Comparison of ENCODE assay signal across 7 cellular contexts in genomic region chr6:28134015-28134414, GRCh38. TPM values are rescaled to one million over a fixed set of nuclear protein-coding genes. Genes with fewer than 3 reads are reported as not detected.
DNase-seq lines count a peak whose midpoint lies in the region; ATAC-seq, FAIRE-seq and TF ChIP-seq lines count a peak whose summit lies in the region.

No MANE protein-coding gene starts in this region.

- H3K9me3 Mint-ChIP-seq in Calu3 (ENCODE audit: low read depth, unreplicated experiment): no peaks in the 10 kb centered on the region
- H3K9me3 Mint-ChIP-seq in endodermal cell: no peaks in the 10 kb centered on the region

- TF ChIP-seq POLR2A in H54 (IDR thresholded peaks at IDR 0.05; ENCODE audit: low read depth, low read length): no peak

- H3K4me3 Mint-ChIP-seq in Calu3 (ENCODE audit: low read depth, unreplicated experiment) (no peak overlapping the region), endodermal cell (no peak overlapping the region)

- H3K4me1 ChIP-seq in endodermal cell (ENCODE audit: control insufficient read depth, insufficient read depth, low read length): no peaks in the 10 kb centered on the region

- H3K27ac ChIP-seq in endodermal cell (ENCODE audit: low read depth, low read length): no peak overlapping the region

- no peak overlapping the region for H3K9ac ChIP-seq in endodermal cell (ENCODE audit: extremely low read depth, low read length, poor library complexity, severe bottlenecking)

- CTCF ChIA-PET in Calu3 (lab: Charles Lee): no interaction called here

- H3K36me3 ChIP-seq in endodermal cell (ENCODE audit: control insufficient read depth, insufficient read depth, low read length): peaks cover 12% of the 10 kb centered on the region

- FAIRE-seq in H54 (lab: Jason Lieb, UNC): peak; percentile 36

- no peak overlapping the region for H3K27ac Mint-ChIP-seq in Calu3 (ENCODE audit: unreplicated experiment)
- H3K27ac Mint-ChIP-seq in endodermal cell: no peak overlapping the region

- peak; percentile 40 for DNase-seq in Calu3
- DNase-seq in H54 (ENCODE audit: insufficient read length, low spot score): no peak
- DNase-seq in OCI-M1 (lab: John Stamatoyannopoulos, UW): peak; percentile 71
- DNase-seq in endodermal cell: peak; percentile 59
- peak; percentile 49 for DNase-seq in superior temporal gyrus (ENCODE audit: extremely low spot score)
- no peak for DNase-seq in posterior vena cava (ENCODE audit: low spot score)

- no peak overlapping the region for H3K4me3 ChIP-seq in endodermal cell (ENCODE audit: low read length)

- ATAC-seq in HG02642 (IDR thresholded peaks at IDR 0.05; ENCODE audit: poor library complexity, unreplicated experiment): no peak

- no peaks in the 10 kb centered on the region for H3K27me3 ChIP-seq in endodermal cell (ENCODE audit: control insufficient read depth, insufficient read depth, low read length, poor library complexity, severe bottlenecking)

- TF ChIP-seq CTCF in Calu3 (IDR thresholded peaks at IDR 0.05; ENCODE audit: unreplicated experiment) (peak; percentile 26), endodermal cell (conservative IDR thresholded peaks at IDR 0.05) (peak; percentile 71)

- no peaks in the 10 kb centered on the region for H3K9me3 ChIP-seq in endodermal cell (ENCODE audit: control insufficient read depth, low read length)

- intact Hi-C loops in Calu3 (cut with micrococcal nuclease; ENCODE audit: unreplicated experiment): no loop called here
- intact Hi-C loops in posterior vena cava (cut with DNase I): loop anchor here (10.0 kb wide), 2 partner anchors 49 to 221 kb away; partner anchors contain the start of gene ZNF165 (in 1 of the 2)

- peaks cover 23% of the 10 kb centered on the region for H3K4me1 Mint-ChIP-seq in Calu3 (ENCODE audit: low read depth, unreplicated experiment)
- H3K4me1 Mint-ChIP-seq in endodermal cell: peaks cover 21% of the 10 kb centered on the region

- WGBS in endodermal cell (ENCODE audit: insufficient coverage in 1 of 2, insufficient read length in 1 of 2), 2 experiments: 43 to 63% methylated on average over 1 to 3 of the region's 3 CpGs

- H3K36me3 Mint-ChIP-seq in Calu3 (ENCODE audit: insufficient read depth, unreplicated experiment) (peaks cover 32% of the 10 kb centered on the region), endodermal cell (ENCODE audit: low read depth) (peaks cover 21% of the 10 kb centered on the region)

- BruUV-seq in Calu3 (replicated peaks; lab: Mats Ljungman, UMichigan): no TSS peak

- H3K27me3 Mint-ChIP-seq in Calu3 (ENCODE audit: unreplicated experiment): no peaks in the 10 kb centered on the region
- H3K27me3 Mint-ChIP-seq in endodermal cell (ENCODE audit: insufficient read depth): peaks cover 4% of the 10 kb centered on the region

RNA-seq across cellular contexts. Expression of gene ZKSCAN8, which starts 7.7 kb away (rescaled TPM):
- total RNA-seq in Calu3 (2022) (23.2 and 27.5 TPM in 2 replicates), endodermal cell (10 to 100 TPM; 29.0 to 41.6 TPM), posterior vena cava (10 to 100 TPM; 16.9 to 18.6 TPM)
- polyA plus RNA-seq in endodermal cell (2013, experiment 1 of 2): 35.5 TPM
- polyA plus RNA-seq in endodermal cell (2013, experiment 2 of 2): 31.8 TPM

RNA-seq across cellular contexts. Expression of gene ZSCAN16, which starts 9.6 kb away (rescaled TPM):
- total RNA-seq in Calu3 (2022) (14.2 and 15.9 TPM in 2 replicates), endodermal cell (1 to 10 TPM; 6.0 to 7.4 TPM), posterior vena cava (1 to 10 TPM; 4.8 to 5.3 TPM)
- 6.1 TPM for polyA plus RNA-seq in endodermal cell (2013, experiment 1 of 2)
- 5.2 TPM for polyA plus RNA-seq in endodermal cell (2013, experiment 2 of 2)

RNA-seq across cellular contexts. Expression of gene ZNF165, which starts 53.6 kb away (rescaled TPM):
- total RNA-seq in Calu3 (2022) (6.3 and 7.0 TPM in 2 replicates), endodermal cell (1 to 10 TPM; 5.7 to 7.1 TPM), posterior vena cava (under 1 TPM; 0.42 to 0.48 TPM)
- 1.7 TPM for polyA plus RNA-seq in endodermal cell (2013, experiment 1 of 2)
- polyA plus RNA-seq in endodermal cell (2013, experiment 2 of 2): 1.7 TPM

Comparison
In these comparisons a context has a peak if more than half of its experiments do, and no peak if none do; other contexts are left out.
1. DNase-seq: peak in Calu3 (single experiment), OCI-M1 (single experiment), endodermal cell (single experiment) and superior temporal gyrus (single experiment); none in H54 (single experiment) and posterior vena cava (single experiment).